12 cellular contexts compared by ENCODE assay signal in genomic region chr2:27495840-27496356, GRCh38. TPM values are rescaled to one million over a fixed set of nuclear protein-coding genes. Genes with fewer than 3 reads are reported as not detected.
A peak's percentile ranks its signal among the peaks of the same experiment; 100 is the strongest.
DNase-seq lines count a peak whose midpoint lies in the region; ATAC-seq lines count a peak whose summit lies in the region.
"Had no signal": no experiment of that assay in that cellular context is flagged by ENCODE, and none has a peak within 500 bp of the region (broad histone marks: within the 10 kb centered on the region; RNA-seq: fewer than 3 reads in every experiment).

No MANE protein-coding gene starts in this region.

- no peaks in the 10 kb centered on the region for H3K9me3 Mint-ChIP-seq in activated naive CD4-positive, alpha-beta T cell treated with anti-CD3 and anti-CD28 coated beads, Interleukin-2, amount 10 ng/mL, durations not matched to agents 7 days and 5 days
- no peaks in the 10 kb centered on the region for H3K9me3 Mint-ChIP-seq in activated naive CD8-positive, alpha-beta T cell (ENCODE audit: low read depth)
- no peaks in the 10 kb centered on the region for H3K9me3 Mint-ChIP-seq in stimulated activated naive CD8-positive, alpha-beta T cell treated with anti-CD3 and anti-CD28 coated beads, Interleukin-15, amount 100 ng/mL, for 72 hours

- peaks cover 8% of the 10 kb centered on the region for H3K4me1 Mint-ChIP-seq in activated naive CD4-positive, alpha-beta T cell treated with anti-CD3 and anti-CD28 coated beads, Interleukin-2, amount 10 ng/mL, durations not matched to agents 7 days and 5 days
- H3K4me1 Mint-ChIP-seq in activated naive CD8-positive, alpha-beta T cell (ENCODE audit: low read depth) = peaks cover 14% of the 10 kb centered on the region
- H3K4me1 Mint-ChIP-seq in stimulated activated naive CD8-positive, alpha-beta T cell treated with anti-CD3 and anti-CD28 coated beads, Interleukin-15, amount 100 ng/mL, for 72 hours = peaks cover 27% of the 10 kb centered on the region

- ATAC-seq in left lobe of liver = peak; percentile 4
- ATAC-seq in stimulated activated naive CD8-positive, alpha-beta T cell treated with anti-CD3 and anti-CD28 coated beads, Interleukin-15, amount 100 ng/mL, for 72 hours = no peak
- no peak for ATAC-seq in HG02973 (IDR thresholded peaks at IDR 0.05; ENCODE audit: unreplicated experiment)

- DNase-seq in activated naive CD4-positive, alpha-beta T cell treated with anti-CD3 and anti-CD28 coated beads, Interleukin-2, amount 10 ng/mL, durations not matched to agents 7 days and 5 days = no peak
- no peak for DNase-seq in activated naive CD4-positive, alpha-beta T cell treated with Interleukin-2 at 50 U/mL for 16 hours
- DNase-seq in left lobe of liver (ENCODE audit: low spot score) (no peak), C1 segment of cervical spinal cord (lab: John Stamatoyannopoulos, UW) (no peak), amniotic stem cell (lab: John Stamatoyannopoulos, UW) (no peak)
- no peak for DNase-seq in stimulated activated naive CD8-positive, alpha-beta T cell treated with anti-CD3 and anti-CD28 coated beads, Interleukin-15, amount 100 ng/mL, for 72 hours
- DNase-seq: activated effector memory CD4-positive, alpha-beta T cell treated with Interleukin-2 at 50 U/mL for 16 hours; cortex of kidney; Karpas-422 had no signal

- no peaks in the 10 kb centered on the region for H3K36me3 Mint-ChIP-seq in activated naive CD4-positive, alpha-beta T cell treated with anti-CD3 and anti-CD28 coated beads, Interleukin-2, amount 10 ng/mL, durations not matched to agents 7 days and 5 days
- no peaks in the 10 kb centered on the region for H3K36me3 Mint-ChIP-seq in activated naive CD8-positive, alpha-beta T cell

- peak overlapping the region; percentile 31 for H3K4me3 Mint-ChIP-seq in activated naive CD4-positive, alpha-beta T cell treated with anti-CD3 and anti-CD28 coated beads, Interleukin-2, amount 10 ng/mL, durations not matched to agents 7 days and 5 days
- peak overlapping the region; percentile 80 for H3K4me3 Mint-ChIP-seq in activated naive CD8-positive, alpha-beta T cell
- H3K4me3 Mint-ChIP-seq in stimulated activated naive CD8-positive, alpha-beta T cell treated with anti-CD3 and anti-CD28 coated beads, Interleukin-15, amount 100 ng/mL, for 72 hours = peak overlapping the region; percentile 81 to 87

- peaks cover 78% of the 10 kb centered on the region for H3K27me3 Mint-ChIP-seq in activated naive CD4-positive, alpha-beta T cell treated with anti-CD3 and anti-CD28 coated beads, Interleukin-2, amount 10 ng/mL, durations not matched to agents 7 days and 5 days
- H3K27me3 Mint-ChIP-seq in activated naive CD8-positive, alpha-beta T cell = peaks cover 23% of the 10 kb centered on the region
- H3K27me3 Mint-ChIP-seq in stimulated activated naive CD8-positive, alpha-beta T cell treated with anti-CD3 and anti-CD28 coated beads, Interleukin-15, amount 100 ng/mL, for 72 hours = peaks cover 70% of the 10 kb centered on the region

- CTCF ChIA-PET in activated naive CD4-positive, alpha-beta T cell treated with anti-CD3 and anti-CD28 coated beads, Interleukin-2, amount 10 ng/mL, durations not matched to agents 7 days and 5 days (lab: Charles Lee) = no interaction called here

- no peak overlapping the region for H3K27ac Mint-ChIP-seq in activated naive CD4-positive, alpha-beta T cell treated with anti-CD3 and anti-CD28 coated beads, Interleukin-2, amount 10 ng/mL, durations not matched to agents 7 days and 5 days
- H3K27ac Mint-ChIP-seq in activated naive CD8-positive, alpha-beta T cell = no peak overlapping the region
- H3K27ac Mint-ChIP-seq in stimulated activated naive CD8-positive, alpha-beta T cell treated with anti-CD3 and anti-CD28 coated beads, Interleukin-15, amount 100 ng/mL, for 72 hours = no peak overlapping the region

RNA-seq across cellular contexts. Expression of gene GCKR, which starts 0.7 kb away (rescaled TPM):
- total RNA-seq in left lobe of liver = 142 TPM
- total RNA-seq: left ventricle myocardium superior had no signal

RNA-seq across cellular contexts. Expression of gene FNDC4, which starts 0.9 kb away (rescaled TPM):
- total RNA-seq in left lobe of liver = 61.2 TPM

RNA-seq across cellular contexts. Expression of gene IFT172, which starts 6.4 kb away (rescaled TPM):
- 7.4 TPM for total RNA-seq in left lobe of liver

RNA-seq across cellular contexts. Expression of gene KRTCAP3, which starts 53.7 kb away (rescaled TPM):
- total RNA-seq in left lobe of liver = 7.1 TPM
- total RNA-seq: left ventricle myocardium superior had no signal

Comparison
In these comparisons a context has a peak if more than half of its experiments do, and no peak if none do; other contexts are left out.
1. H3K4me3 Mint-ChIP-seq: peak in every context shown above with its lines; median percentile 84 in stimulated activated naive CD8-positive, alpha-beta T cell treated with anti-CD3 and anti-CD28 coated beads, Interleukin-15, amount 100 ng/mL, for 72 hours; 80 in activated naive CD8-positive, alpha-beta T cell; 31 in activated naive CD4-positive, alpha-beta T cell treated with anti-CD3 and anti-CD28 coated beads, Interleukin-2, amount 10 ng/mL, durations not matched to agents 7 days and 5 days.